7 cellular contexts compared by ENCODE assay signal in genomic region chrX:14697453-14697852, GRCh38.
DNase-seq lines count a peak whose midpoint lies in the region; ATAC-seq and TF ChIP-seq lines count a peak whose summit lies in the region.

No MANE protein-coding gene starts in this region.

- DNase-seq in activated CD8-positive, alpha-beta memory T cell treated with anti-CD3 and anti-CD28 coated beads, Interleukin-2, amount 10 ng/mL, durations not matched to agents 7 days and 5 days, result peak; percentile 37
- peak; percentile 45 for DNase-seq in kidney tubule cell (ENCODE audit: low spot score)
- no peak for DNase-seq in effector memory CD8-positive, alpha-beta T cell

- H3K27ac Mint-ChIP-seq in activated CD8-positive, alpha-beta memory T cell treated with anti-CD3 and anti-CD28 coated beads, Interleukin-2, amount 10 ng/mL, durations not matched to agents 7 days and 5 days, result no peak overlapping the region
- H3K27ac Mint-ChIP-seq in effector memory CD8-positive, alpha-beta T cell, result no peak overlapping the region

- H3F3A ChIP-seq in DOHH2 (ENCODE audit: control insufficient read depth, insufficient read depth) (no peaks in the 10 kb centered on the region), Loucy (ENCODE audit: low read depth) (no peaks in the 10 kb centered on the region)

- no peak overlapping the region for H3K27ac ChIP-seq in DOHH2 (ENCODE audit: low read depth, low read length)

- H4K20me1 ChIP-seq in DOHH2 (ENCODE audit: control insufficient read depth, insufficient read depth, low read depth, low read length) (no peaks in the 10 kb centered on the region), Loucy (ENCODE audit: insufficient read depth, low read length, poor library complexity, severe bottlenecking) (no peaks in the 10 kb centered on the region)

- H3K9me2 ChIP-seq in DOHH2 (replicated peaks; ENCODE audit: control insufficient read depth, low read length), result no peaks in the 10 kb centered on the region
- H3K9me2 ChIP-seq in Loucy (replicated peaks; ENCODE audit: low read depth, low read length), result no peaks in the 10 kb centered on the region

- no peak overlapping the region for H2AFZ ChIP-seq in Loucy (ENCODE audit: low read length)

- H3K36me3 Mint-ChIP-seq in activated CD8-positive, alpha-beta memory T cell treated with anti-CD3 and anti-CD28 coated beads, Interleukin-2, amount 10 ng/mL, durations not matched to agents 7 days and 5 days, result no peaks in the 10 kb centered on the region
- H3K36me3 Mint-ChIP-seq in effector memory CD8-positive, alpha-beta T cell (ENCODE audit: insufficient read depth), result no peaks in the 10 kb centered on the region

- CTCF ChIA-PET in activated CD8-positive, alpha-beta memory T cell treated with anti-CD3 and anti-CD28 coated beads, Interleukin-2, amount 10 ng/mL, durations not matched to agents 7 days and 5 days (lab: Charles Lee), result no interaction called here

- H3K79me2 ChIP-seq in DOHH2 (ENCODE audit: control insufficient read depth, low read length), result no peaks in the 10 kb centered on the region
- no peaks in the 10 kb centered on the region for H3K79me2 ChIP-seq in Loucy (ENCODE audit: insufficient read depth, low read length)

- TF ChIP-seq CTCF in DOHH2 (IDR thresholded peaks at IDR 0.05; ENCODE audit: low read depth, low read length, poor library complexity, severe bottlenecking), result peak; percentile 40
- peak; percentile 62 for TF ChIP-seq CTCF in Loucy (conservative IDR thresholded peaks at IDR 0.05; ENCODE audit: low read length)

- H3K4me1 Mint-ChIP-seq in activated CD8-positive, alpha-beta memory T cell treated with anti-CD3 and anti-CD28 coated beads, Interleukin-2, amount 10 ng/mL, durations not matched to agents 7 days and 5 days, result no peaks in the 10 kb centered on the region
- H3K4me1 Mint-ChIP-seq in effector memory CD8-positive, alpha-beta T cell (ENCODE audit: low read depth in 2 of 2), result no peaks in the 10 kb centered on the region

- H3K4me3 ChIP-seq in DOHH2 (ENCODE audit: low read length), result no peak overlapping the region
- H3K4me3 ChIP-seq in Loucy (ENCODE audit: low read length, poor library complexity, severe bottlenecking), result no peak overlapping the region

- no peaks in the 10 kb centered on the region for H3K36me3 ChIP-seq in DOHH2 (ENCODE audit: control insufficient read depth, low read length)
- H3K36me3 ChIP-seq in Loucy (ENCODE audit: insufficient read depth, low read length), result no peaks in the 10 kb centered on the region

- no peaks in the 10 kb centered on the region for H3K9me3 Mint-ChIP-seq in activated CD8-positive, alpha-beta memory T cell treated with anti-CD3 and anti-CD28 coated beads, Interleukin-2, amount 10 ng/mL, durations not matched to agents 7 days and 5 days (ENCODE audit: low read depth)
- H3K9me3 Mint-ChIP-seq in effector memory CD8-positive, alpha-beta T cell, result no peaks in the 10 kb centered on the region

- H3K27me3 Mint-ChIP-seq in activated CD8-positive, alpha-beta memory T cell treated with anti-CD3 and anti-CD28 coated beads, Interleukin-2, amount 10 ng/mL, durations not matched to agents 7 days and 5 days, result no peaks in the 10 kb centered on the region
- H3K27me3 Mint-ChIP-seq in effector memory CD8-positive, alpha-beta T cell, result no peaks in the 10 kb centered on the region

- H3K4me1 ChIP-seq in DOHH2 (ENCODE audit: control insufficient read depth, low read length), result no peaks in the 10 kb centered on the region
- no peaks in the 10 kb centered on the region for H3K4me1 ChIP-seq in Loucy (ENCODE audit: insufficient read depth, low read length, poor library complexity, severe bottlenecking)

- H3K4me2 ChIP-seq in DOHH2 (ENCODE audit: low read length), result no peak overlapping the region
- H3K4me2 ChIP-seq in Loucy (ENCODE audit: low read depth, low read length, poor library complexity, severe bottlenecking), result no peak overlapping the region

- H3K4me3 Mint-ChIP-seq in activated CD8-positive, alpha-beta memory T cell treated with anti-CD3 and anti-CD28 coated beads, Interleukin-2, amount 10 ng/mL, durations not matched to agents 7 days and 5 days, result no peak overlapping the region
- no peak overlapping the region for H3K4me3 Mint-ChIP-seq in effector memory CD8-positive, alpha-beta T cell

- ATAC-seq in GM19328 (IDR thresholded peaks at IDR 0.05; ENCODE audit: unreplicated experiment), result peak; percentile 60
- ATAC-seq in activated CD8-positive, alpha-beta memory T cell treated with anti-CD3 and anti-CD28 coated beads, Interleukin-2, amount 10 ng/mL, durations not matched to agents 7 days and 5 days, result no peak
- no peak for ATAC-seq in effector memory CD8-positive, alpha-beta T cell (replicated peaks)
- no peak for ATAC-seq in HG02571 (IDR thresholded peaks at IDR 0.05; ENCODE audit: unreplicated experiment)

- no peak overlapping the region for H3K9ac ChIP-seq in Loucy (ENCODE audit: low read depth, low read length, poor library complexity, severe bottlenecking)

- H3K27me3 ChIP-seq in DOHH2 (ENCODE audit: control insufficient read depth, low read length), result no peaks in the 10 kb centered on the region
- no peaks in the 10 kb centered on the region for H3K27me3 ChIP-seq in Loucy (ENCODE audit: insufficient read depth, low read length, poor library complexity, severe bottlenecking)

- no peaks in the 10 kb centered on the region for H3K9me3 ChIP-seq in DOHH2 (ENCODE audit: control insufficient read depth, insufficient read depth, low read length)
- no peaks in the 10 kb centered on the region for H3K9me3 ChIP-seq in Loucy (ENCODE audit: insufficient read depth, low read depth, low read length)

Comparison
In these comparisons a context has a peak if more than half of its experiments do, and no peak if none do; other contexts are left out.
1. DNase-seq: peak in activated CD8-positive, alpha-beta memory T cell treated with anti-CD3 and anti-CD28 coated beads, Interleukin-2, amount 10 ng/mL, durations not matched to agents 7 days and 5 days (single experiment) and kidney tubule cell (single experiment); none in effector memory CD8-positive, alpha-beta T cell (0 of 3).